In the genomic region with DNA sequence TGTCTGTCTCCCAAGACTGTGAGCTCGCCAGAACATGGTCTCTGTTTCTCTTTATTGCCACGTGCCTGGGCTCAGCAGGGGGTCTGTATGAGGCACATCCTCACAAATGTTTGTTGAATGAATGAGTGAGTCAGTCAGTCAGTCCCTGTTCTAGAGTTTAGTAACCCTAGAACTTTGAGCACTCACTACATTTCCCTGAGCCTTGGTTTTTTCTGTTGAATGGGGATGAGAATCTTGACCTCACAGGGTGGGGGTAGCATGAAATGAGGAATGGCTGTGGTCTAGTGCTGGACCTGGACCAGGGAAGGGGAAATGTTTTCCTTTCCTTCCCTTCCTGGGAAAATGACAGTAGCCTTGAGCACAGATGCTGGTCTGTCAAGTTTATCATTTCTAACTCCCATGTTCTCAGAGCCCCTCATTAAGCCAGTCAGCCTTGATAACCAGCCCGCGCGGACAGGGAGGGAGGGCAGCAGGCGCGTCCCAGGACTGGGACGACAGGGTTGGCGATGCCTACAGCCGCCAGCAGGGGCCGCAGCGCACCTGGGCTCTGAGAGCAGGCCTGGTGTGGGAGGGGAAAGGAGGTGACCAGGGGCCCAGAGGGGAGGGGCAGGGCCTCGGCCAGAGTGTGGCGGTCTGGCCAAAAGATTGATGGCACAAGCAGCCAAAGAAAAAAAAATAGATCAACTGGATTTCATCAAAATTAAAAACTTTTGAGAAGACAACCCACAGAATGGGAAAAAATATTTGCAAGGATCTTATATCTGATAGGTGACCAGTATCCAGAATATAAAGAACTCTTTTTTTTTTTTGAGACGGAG, we compare ENCODE assay signal across 8 cellular contexts. TPM values are rescaled to one million over a fixed set of nuclear protein-coding genes. Genes with fewer than 3 reads are reported as not detected.
DNase-seq lines count a peak whose midpoint lies in the region; ATAC-seq and TF ChIP-seq lines count a peak whose summit lies in the region.

No MANE protein-coding gene starts in this region.

- ATAC-seq in GM18861 (IDR thresholded peaks at IDR 0.05; ENCODE audit: unreplicated experiment) (peak; percentile 84), HG03108 (IDR thresholded peaks at IDR 0.05; ENCODE audit: unreplicated experiment) (peak; percentile 83), lung (ENCODE audit: insufficient read depth, low FRiP score) (peak; percentile 89)

- TF ChIP-seq CTCF in AG09319 (IDR thresholded peaks at IDR 0.05; ENCODE audit: low read depth, low read length) = peak; percentile 96
- peak; percentile 94 for TF ChIP-seq CTCF in lung (IDR thresholded peaks at IDR 0.05; ENCODE audit: control extremely low read depth, extremely low read depth)

- WGBS in lung, 2 donors = 9 to 15% methylated on average over 15 of the region's 15 CpGs

- H3K4me1 ChIP-seq in lung (ENCODE audit: control insufficient read depth in 2 of 2, insufficient read depth in 2 of 2, low read length in 2 of 2) = peaks cover 0 to 2% of the 10 kb centered on the region in 2 donors

- no peaks in the 10 kb centered on the region for H3K27me3 ChIP-seq in lung (ENCODE audit: control insufficient read depth, insufficient read depth)

- DNase-seq in AG09319 (ENCODE audit: extremely low read depth, low read depth) = no peak
- peak; percentile 89 for DNase-seq in NCI-H69 (lab: John Stamatoyannopoulos, UW)
- peak; percentile 81 to 87 for DNase-seq in activated CD4-positive, alpha-beta T cell treated with anti-CD3 and anti-CD28 coated beads, Interleukin-2, amount 50 U/mL, for 48 hours
- DNase-seq in dermis microvascular lymphatic vessel endothelial cell (ENCODE audit: low read depth in 2 of 2) = peak; percentile 48 to 75
- peak; percentile 79 for DNase-seq in lung (ENCODE audit: low spot score)
- peak; percentile 42 for DNase-seq in stimulated activated CD8-positive, alpha-beta memory T cell treated with anti-CD3 and anti-CD28 coated beads, Interleukin-12 subunit alpha, Interleukin-12 subunit beta, amount 100 ng/mL, for 1 hour (ENCODE audit: low read depth)

- no peaks in the 10 kb centered on the region for H3K9me3 ChIP-seq in lung (ENCODE audit: control insufficient read depth in 2 of 2, insufficient read depth in 1 of 2, low read length in 1 of 2)

- no peak overlapping the region for H3K27ac ChIP-seq in lung (ENCODE audit: low read depth in 1 of 2, low read length in 1 of 2)

- H3K4me3 ChIP-seq in lung = no peak overlapping the region

- H3K36me3 ChIP-seq in lung (ENCODE audit: control insufficient read depth in 2 of 2, insufficient read depth in 2 of 2, low read length in 2 of 2) = no peaks in the 10 kb centered on the region

RNA-seq across cellular contexts. Expression of gene WNK2, which starts 24.1 kb away (rescaled TPM):
- total RNA-seq in dermis microvascular lymphatic vessel endothelial cell (under 0.01 and 0.13 TPM in 2 replicates), lung (1 to 10 TPM; 4.2 to 8.5 TPM)
- polyA plus RNA-seq in lung = 1 to 10 TPM in 1 of 2 donors, under 1 TPM in 1; 1.00 to 1.6 TPM

RNA-seq across cellular contexts. Expression of gene NINJ1, which starts 25.8 kb away (rescaled TPM):
- total RNA-seq in dermis microvascular lymphatic vessel endothelial cell (26.4 and 53.5 TPM in 2 replicates), lung (10 to 100 TPM; 48.5 to 52.5 TPM)
- 100 to 1,000 TPM in 1 of 2 donors, 10 to 100 TPM in 1; 44.3 to 324 TPM for polyA plus RNA-seq in lung
